In genomic region chr4:41360214-41360910, GRCh38 we compare ENCODE assay signal across 1 cellular context.
TF ChIP-seq lines count a peak whose summit lies in the region.

No MANE protein-coding gene starts in this region.

TF ChIP-seq in HEK293, 187 proteins besides CTCF, POLR2A, EP300 and RAD21 (continued from another document and continues in another):
- TF ChIP-seq HIC1 (tag by site-specific recombination; IDR thresholded peaks at IDR 0.05): no peak
- TF ChIP-seq ZNF621 (tag by site-specific recombination; IDR thresholded peaks at IDR 0.05): no peak
- no peak for TF ChIP-seq SETDB1 (IDR thresholded peaks at IDR 0.05; ENCODE audit: insufficient read length, low read length)
- no peak for TF ChIP-seq ZNF214 (tag by site-specific recombination; IDR thresholded peaks at IDR 0.05; ENCODE audit: borderline replicate concordance)
- TF ChIP-seq ZNF530 (tag by site-specific recombination; IDR thresholded peaks at IDR 0.05; ENCODE audit: low read depth): no peak
- no peak for TF ChIP-seq ZSCAN18 (tag by site-specific recombination; IDR thresholded peaks at IDR 0.05)
- no peak for TF ChIP-seq ZNF133 (tag by site-specific recombination; IDR thresholded peaks at IDR 0.05)
- no peak for TF ChIP-seq SP7 (tag by site-specific recombination; IDR thresholded peaks at IDR 0.05)
- no peak for TF ChIP-seq ZNF555 (tag by site-specific recombination; conservative IDR thresholded peaks at IDR 0.05)
- no peak for TF ChIP-seq ZNF394 (tag by site-specific recombination; IDR thresholded peaks at IDR 0.05; ENCODE audit: borderline replicate concordance)
- no peak for TF ChIP-seq MYNN (tag by site-specific recombination; IDR thresholded peaks at IDR 0.05; ENCODE audit: borderline replicate concordance)
- TF ChIP-seq ZNF670 (tag by site-specific recombination; IDR thresholded peaks at IDR 0.05; ENCODE audit: low read depth): no peak
- TF ChIP-seq PATZ1 (tag by site-specific recombination; IDR thresholded peaks at IDR 0.05): no peak
- no peak for TF ChIP-seq ZNF274 (IDR thresholded peaks at IDR 0.05; ENCODE audit: low read length)
- TF ChIP-seq ZNF274 (tag by site-specific recombination; IDR thresholded peaks at IDR 0.05; ENCODE audit: borderline replicate concordance): no peak
- TF ChIP-seq ZSCAN30 (tag by site-specific recombination; IDR thresholded peaks at IDR 0.05): no peak; the same call in 1 of the 2 replicates
- TF ChIP-seq ZNF558 (tag by site-specific recombination; IDR thresholded peaks at IDR 0.05): no peak
- TF ChIP-seq ZBTB10 (tag by site-specific recombination; IDR thresholded peaks at IDR 0.05): no peak
- TF ChIP-seq ZNF791 (tag by site-specific recombination; IDR thresholded peaks at IDR 0.05): no peak
- no peak for TF ChIP-seq ZNF544 (tag by site-specific recombination; IDR thresholded peaks at IDR 0.05)
- no peak for TF ChIP-seq ZNF132 (tag by site-specific recombination; IDR thresholded peaks at IDR 0.05; ENCODE audit: borderline replicate concordance)
- TF ChIP-seq YY2 (tag by site-specific recombination; IDR thresholded peaks at IDR 0.05): no peak
- TF ChIP-seq ZFP37 (tag by site-specific recombination; IDR thresholded peaks at IDR 0.05): no peak
- TF ChIP-seq ZNF513 (tag by site-specific recombination; IDR thresholded peaks at IDR 0.05): no peak
- no peak for TF ChIP-seq OSR2 (tag by site-specific recombination; IDR thresholded peaks at IDR 0.05)
- 0 out of 2 replicates have a peak, but pooled peaks have one; percentile 39 for TF ChIP-seq ZNF600 (tag by site-specific recombination; IDR thresholded peaks at IDR 0.05)
- TF ChIP-seq ZNF146 (tag by site-specific recombination; IDR thresholded peaks at IDR 0.05): no peak
- no peak for TF ChIP-seq OVOL3 (tag by site-specific recombination; IDR thresholded peaks at IDR 0.05)
- TF ChIP-seq ZNF830 (tag by site-specific recombination; IDR thresholded peaks at IDR 0.05; ENCODE audit: low read depth): no peak
- no peak for TF ChIP-seq ZNF157 (tag by site-specific recombination; IDR thresholded peaks at IDR 0.05)
- TF ChIP-seq ZNF404 (tag by site-specific recombination; IDR thresholded peaks at IDR 0.05): no peak
- no peak for TF ChIP-seq ZNF121 (tag by site-specific recombination; IDR thresholded peaks at IDR 0.05)
- no peak for TF ChIP-seq ZNF488 (tag by site-specific recombination; IDR thresholded peaks at IDR 0.05)
- TF ChIP-seq MEIS1 (CRISPR knock-in tag; IDR thresholded peaks at IDR 0.05; ENCODE audit: borderline replicate concordance): no peak
- TF ChIP-seq ZNF596 (tag by site-specific recombination; IDR thresholded peaks at IDR 0.05): no peak
- no peak for TF ChIP-seq ZNF223 (tag by site-specific recombination; IDR thresholded peaks at IDR 0.05)
- TF ChIP-seq ZNF239 (tag by site-specific recombination; IDR thresholded peaks at IDR 0.05): no peak
- TF ChIP-seq ZNF26 (tag by site-specific recombination; IDR thresholded peaks at IDR 0.05): no peak
- no peak for TF ChIP-seq ZNF175 (tag by site-specific recombination; IDR thresholded peaks at IDR 0.05)
- TF ChIP-seq BCL6B (tag by site-specific recombination; IDR thresholded peaks at IDR 0.05): no peak
- no peak for TF ChIP-seq ZNF704 (tag by site-specific recombination; IDR thresholded peaks at IDR 0.05)
- no peak for TF ChIP-seq ZNF623 (tag by site-specific recombination; IDR thresholded peaks at IDR 0.05)
- no peak for TF ChIP-seq ZNF692 (tag by site-specific recombination; IDR thresholded peaks at IDR 0.05)
- no peak for TF ChIP-seq FEZF1 (tag by site-specific recombination; IDR thresholded peaks at IDR 0.05)
- TF ChIP-seq ZNF701 (tag by site-specific recombination; IDR thresholded peaks at IDR 0.05): no peak
- no peak for TF ChIP-seq ZFP3 (tag by site-specific recombination; IDR thresholded peaks at IDR 0.05; ENCODE audit: low read depth)
- no peak for TF ChIP-seq PRDM1 (tag by site-specific recombination; IDR thresholded peaks at IDR 0.05)
